ENCODE assay signal across 8 cellular contexts in genomic region chr17:68457168-68457538, GRCh38. TPM values are rescaled to one million over a fixed set of nuclear protein-coding genes. Genes with fewer than 3 reads are reported as not detected.
DNase-seq lines count a peak whose midpoint lies in the region; ATAC-seq, FAIRE-seq and TF ChIP-seq lines count a peak whose summit lies in the region.

TSS of gene WIPI1 (minus strand) at chr17:68457496. CDS start at chr17:68457421, 75 bp downstream.

- H2AFZ ChIP-seq in H1 (ENCODE audit: low read length), result peak within 1 kb of the TSS; percentile 59

- ATAC-seq in HG02798 (IDR thresholded peaks at IDR 0.05; ENCODE audit: poor library complexity, unreplicated experiment), result peak; percentile 20

- H3K36me3 ChIP-seq in Peyer's patch (no peaks in the 10 kb centered on the region), H1 (ENCODE audit: control insufficient read depth in 2 of 4, insufficient read depth in 4 of 4, low read length in 3 of 4) (no peaks in the 10 kb centered on the region)

- H2BK15ac ChIP-seq in H1 (ENCODE audit: low read length), result no peak within 1 kb of the TSS

- H4K5ac ChIP-seq in H1 (ENCODE audit: insufficient read length, low read depth, low read length), result no peak within 1 kb of the TSS

- no peaks in the 10 kb centered on the region for H3K79me2 ChIP-seq in H1 (ENCODE audit: control insufficient read depth in 1 of 2, insufficient read depth in 2 of 2, low read length in 2 of 2)

- 0% methylated on average over 8 of the region's 39 CpGs; no CpG with 5 or more reads in 1 of the 2 experiments for WGBS in H1 (ENCODE audit: extremely low coverage in 1 of 2, insufficient coverage in 1 of 2, insufficient read length in 1 of 2, insufficient replicate concordance in 2 of 2, low coverage in 1 of 2, low lambda C conversion rate in 2 of 2, missing lambda C conversion rate in 1 of 2), 2 experiments

- H3K9me3 ChIP-seq in Peyer's patch, result no peaks in the 10 kb centered on the region
- H3K9me3 ChIP-seq in H1 (ENCODE audit: insufficient read depth in 2 of 2, low read depth in 1 of 2, low read length in 1 of 2), result no peaks in the 10 kb centered on the region

- no peak within 1 kb of the TSS for H3K14ac ChIP-seq in H1 (ENCODE audit: insufficient read length)

- H3K23ac ChIP-seq in H1 (ENCODE audit: insufficient read length), result no peak within 1 kb of the TSS

- no peaks in the 10 kb centered on the region for H3K27me3 ChIP-seq in Peyer's patch
- no peaks in the 10 kb centered on the region for H3K27me3 ChIP-seq in H1 (replicated peaks in 1 of 4; ENCODE audit: control insufficient read depth in 3 of 4, extremely low read depth in 1 of 4, insufficient read depth in 3 of 4, low read length in 3 of 4)

- H4K20me1 ChIP-seq in H1 (replicated peaks in 1 of 2; ENCODE audit: control insufficient read depth in 1 of 2, insufficient read depth in 2 of 2, low read length in 2 of 2), result peaks cover 0 to 1% of the 10 kb centered on the region in 2 experiments

- CTCF ChIA-PET in activated CD8-positive, alpha-beta memory T cell treated with anti-CD3 and anti-CD28 coated beads for 36 hours (lab: Charles Lee), result interaction anchor here (0.6 to 3.8 kb wide), 7 partner anchors 17 to 275 kb away, joined by 3 to 20 read pairs (median 4); no protein-coding TSS in a partner anchor
- CTCF ChIA-PET in H1 (lab: Charles Lee; ENCODE audit: partially characterized antibody), result interaction anchor here (1.1 to 4.1 kb wide), 4 partner anchors 8 to 22 kb away, joined by 3 to 25 read pairs (median 10); no protein-coding TSS in a partner anchor

- peak within 1 kb of the TSS; percentile 75 to 88 (median 80) for H3K4me3 ChIP-seq in Peyer's patch
- H3K4me3 ChIP-seq in H1 (ENCODE audit: extremely low read depth in 1 of 4, insufficient read depth in 2 of 4, low read depth in 3 of 4, low read length in 4 of 4), result peak within 1 kb of the TSS; percentile 71 to 84 (median 78)

- peak in 1 of 2 donors; percentile 74 for TF ChIP-seq POLR2A in Peyer's patch (IDR thresholded peaks at IDR 0.05)
- no peak for TF ChIP-seq POLR2A in H1 (IDR thresholded peaks at IDR 0.05; ENCODE audit: control extremely low read depth in 1 of 2, low read depth in 2 of 2, low read length in 2 of 2)

- H3K23me2 ChIP-seq in H1 (ENCODE audit: low read depth, low read length), result peaks cover 8% of the 10 kb centered on the region; the same call in 1 of the 2 replicates

- peak within 1 kb of the TSS; percentile 79; the same call in 1 of the 2 replicates for H4K8ac ChIP-seq in H1 (ENCODE audit: extremely low read depth, insufficient read depth, low read length)

- peak within 1 kb of the TSS; percentile 55 for H3K4ac ChIP-seq in H1 (replicated peaks; ENCODE audit: insufficient read length, low read depth, low read length)

- 0 out of 2 replicates have a peak within 1 kb of the TSS, but pooled peaks have one; percentile 56 for H3K18ac ChIP-seq in H1 (ENCODE audit: extremely low read depth, low read length)

- FAIRE-seq in H1 (lab: Jason Lieb, UNC), result no peak

- H2BK5ac ChIP-seq in H1 (ENCODE audit: low read depth, low read length), result no peak within 1 kb of the TSS; the same call in 1 of the 2 replicates

- TF ChIP-seq CTCF in Peyer's patch (IDR thresholded peaks at IDR 0.05) (no peak), H1 (IDR thresholded peaks at IDR 0.05; ENCODE audit: control extremely low read depth in 1 of 3, insufficient read depth in 1 of 3, low read depth in 1 of 3, low read length in 3 of 3) (no peak)

- H2BK120ac ChIP-seq in H1 (replicated peaks; ENCODE audit: low read depth, low read length), result no peak within 1 kb of the TSS

- no peak for TF ChIP-seq RAD21 in H1 (IDR thresholded peaks at IDR 0.05 in 1 of 2, conservative IDR thresholded peaks at IDR 0.05 in 1 of 2; ENCODE audit: low read depth in 2 of 2, low read length in 2 of 2)

- H4K91ac ChIP-seq in H1 (replicated peaks; ENCODE audit: insufficient read length, low read length), result peak within 1 kb of the TSS; percentile 18

- TF ChIP-seq EP300 in H1 (IDR thresholded peaks at IDR 0.05; ENCODE audit: borderline replicate concordance in 1 of 2, low read depth in 2 of 2, low read length in 2 of 2), result no peak

- no peak within 1 kb of the TSS for H2AK5ac ChIP-seq in H1 (ENCODE audit: low read depth, low read length)

- H3K27ac ChIP-seq in Peyer's patch (peak within 1 kb of the TSS; percentile 87 to 96 (median 92)), H1 (ENCODE audit: low read depth, low read length) (peak within 1 kb of the TSS; percentile 30; the same call in 1 of the 2 replicates)

- H3K4me1 ChIP-seq in Peyer's patch, result peaks cover 0 to 28% (median 4%) of the 10 kb centered on the region in 4 donors
- H3K4me1 ChIP-seq in H1 (replicated peaks in 1 of 4; ENCODE audit: control insufficient read depth in 3 of 4, insufficient read depth in 4 of 4, low read length in 3 of 4), result peaks cover 3 to 4% (median 3%) of the 10 kb centered on the region in 4 experiments; a peak in 5 of 7 replicates

- DNase-seq in activated CD8-positive, alpha-beta memory T cell treated with anti-CD3 and anti-CD28 coated beads, Interleukin-2, amount 50 U/mL, for 48 hours, result no peak
- DNase-seq in Peyer's patch (peak in 1 of 3 donors; percentile 74), H1 (ENCODE audit: low read depth in 1 of 2, low spot score in 2 of 2) (peak in 1 of 2 experiments; percentile 81), myocyte (ENCODE audit: low read depth) (no peak), EL (no peak)
- DNase-seq in stimulated activated naive CD4-positive, alpha-beta T cell (lab: John Stamatoyannopoulos, UW), result no peak

- H3K9ac ChIP-seq in H1 (replicated peaks in 1 of 4; ENCODE audit: extremely low read depth in 1 of 4, low read depth in 3 of 4, low read length in 3 of 4), result peak within 1 kb of the TSS in 3 of 4 experiments; percentile 56 to 74 (median 65); a peak in 6 of 7 replicates

- H3K56ac ChIP-seq in H1 (replicated peaks; ENCODE audit: insufficient read length, low read depth, low read length), result no peak within 1 kb of the TSS

- POLR2A ChIA-PET in activated CD8-positive, alpha-beta memory T cell treated with anti-CD3 and anti-CD28 coated beads for 36 hours (lab: Charles Lee), result interaction anchor here (0.6 to 4.5 kb wide), 5 partner anchors 17 to 209 kb away, joined by 3 to 33 read pairs (median 7); partner anchors contain the start of gene AMZ2
- POLR2A ChIA-PET in H1 (lab: Charles Lee; ENCODE audit: partially characterized antibody), result interaction anchor here (1.1 to 3.0 kb wide), 5 partner anchors 11 to 258 kb away, joined by 3 to 9 read pairs (median 3); partner anchors contain the start of genes AMZ2, ARSG and PRKAR1A

- peak within 1 kb of the TSS; percentile 72 to 89 for H3K4me2 ChIP-seq in H1 (ENCODE audit: insufficient read depth in 1 of 2, low read depth in 2 of 2, low read length in 2 of 2)

- H2BK12ac ChIP-seq in H1 (ENCODE audit: low read depth, low read length), result no peak within 1 kb of the TSS; the same call in 1 of the 2 replicates

- H2BK20ac ChIP-seq in H1 (ENCODE audit: low read length), result 0 out of 2 replicates have a peak within 1 kb of the TSS, but pooled peaks have one; percentile 25

- no peaks in the 10 kb centered on the region for H3K79me1 ChIP-seq in H1 (ENCODE audit: low read depth, low read length)

TF ChIP-seq in H1, 55 proteins besides CTCF, POLR2A, EP300 and RAD21:
- TF ChIP-seq KDM4A (IDR thresholded peaks at IDR 0.05; ENCODE audit: low read depth, low read length, severe bottlenecking) (peak; percentile 6), RBBP5 (IDR thresholded peaks at IDR 0.05; ENCODE audit: borderline replicate concordance, low read depth, low read length) (no peak), SIX5 (IDR thresholded peaks at IDR 0.05; ENCODE audit: low read depth, low read length) (no peak), EGR1 (IDR thresholded peaks at IDR 0.05; ENCODE audit: borderline replicate concordance, low read depth, low read length) (no peak), CBX5 (IDR thresholded peaks at IDR 0.05; ENCODE audit: low read depth, low read length) (no peak), KDM1A (IDR thresholded peaks at IDR 0.05; ENCODE audit: borderline replicate concordance, low read length) (no peak), GTF2F1 (IDR thresholded peaks at IDR 0.05; ENCODE audit: borderline replicate concordance, low read depth, low read length) (no peak), NRF1 (IDR thresholded peaks at IDR 0.05; ENCODE audit: low read depth, low read length) (no peak), SRF (IDR thresholded peaks at IDR 0.05; ENCODE audit: low read depth, low read length) (no peak), RXRA (IDR thresholded peaks at IDR 0.05; ENCODE audit: insufficient read depth, low read depth, low read length) (no peak), PHF8 (conservative IDR thresholded peaks at IDR 0.05; ENCODE audit: low read depth, low read length) (peak; percentile 34; the same call in 1 of the 2 replicates), SP2 (IDR thresholded peaks at IDR 0.05; ENCODE audit: low read length) (no peak), GABPA (IDR thresholded peaks at IDR 0.05; ENCODE audit: borderline replicate concordance, insufficient read depth, low read length) (no peak)
- TF ChIP-seq, protein P1, sequence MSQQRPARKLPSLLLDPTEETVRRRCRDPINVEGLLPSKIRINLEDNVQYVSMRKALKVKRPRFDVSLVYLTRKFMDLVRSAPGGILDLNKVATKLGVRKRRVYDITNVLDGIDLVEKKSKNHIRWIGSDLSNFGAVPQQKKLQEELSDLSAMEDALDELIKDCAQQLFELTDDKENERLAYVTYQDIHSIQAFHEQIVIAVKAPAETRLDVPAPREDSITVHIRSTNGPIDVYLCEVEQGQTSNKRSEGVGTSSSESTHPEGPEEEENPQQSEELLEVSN (IDR thresholded peaks at IDR 0.05), result no peak
- TF ChIP-seq, protein P2, sequence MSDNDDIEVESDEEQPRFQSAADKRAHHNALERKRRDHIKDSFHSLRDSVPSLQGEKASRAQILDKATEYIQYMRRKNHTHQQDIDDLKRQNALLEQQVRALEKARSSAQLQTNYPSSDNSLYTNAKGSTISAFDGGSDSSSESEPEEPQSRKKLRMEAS (IDR thresholded peaks at IDR 0.05), result no peak

RNA-seq across cellular contexts. Expression of gene WIPI1, which starts in this region (rescaled TPM):
- total RNA-seq in activated CD8-positive, alpha-beta memory T cell treated with anti-CD3 and anti-CD28 coated beads for 36 hours, result 10 to 100 TPM; 12.0 to 14.3 TPM
- 10 to 100 TPM; 34.7 to 95.7 (median 44.4) TPM for total RNA-seq in Peyer's patch
- total RNA-seq in H1 (2021; fragmentation: NEBNext Ultra II Directional; extraction: Animal tissue kit (Norgen Biotek cat#: 25700)), result 14.4 and 17.4 TPM in 2 replicates
- 15.5 and 16.6 TPM in 2 replicates for polyA plus RNA-seq in H1 (2011; rRNA removed)
- 21.5 TPM for polyA plus RNA-seq in H1 (2011; cell fraction: cytosol; rRNA removed)
- polyA plus RNA-seq in H1 (2011; cell fraction: nucleus; rRNA removed), result 24.8 TPM
- polyA plus RNA-seq in H1 (2012, experiment 1 of 2), result 15.9 to 18.8 TPM (median 17.5 TPM) in 4 replicates
- 8.6 TPM for polyA plus RNA-seq in H1 (2012, experiment 2 of 2)
- 15.9 TPM for polyA plus RNA-seq in H1 (2013, experiment 1 of 2)
- polyA plus RNA-seq in H1 (2013, experiment 2 of 2), result 17.0 TPM
- 21.9 and 24.0 TPM in 2 replicates for polyA minus RNA-seq in H1 (2011; rRNA and poly(A)+ RNA removed)
- 15.6 TPM for polyA minus RNA-seq in H1 (2011; cell fraction: cytosol; rRNA and poly(A)+ RNA removed)
- polyA minus RNA-seq in H1 (2011; cell fraction: nucleus; rRNA and poly(A)+ RNA removed), result 32.8 TPM
- 102 and 141 TPM in 2 replicates for total RNA-seq in myocyte
- 117 TPM for polyA plus RNA-seq in myocyte (2012)
